In the genomic region with DNA sequence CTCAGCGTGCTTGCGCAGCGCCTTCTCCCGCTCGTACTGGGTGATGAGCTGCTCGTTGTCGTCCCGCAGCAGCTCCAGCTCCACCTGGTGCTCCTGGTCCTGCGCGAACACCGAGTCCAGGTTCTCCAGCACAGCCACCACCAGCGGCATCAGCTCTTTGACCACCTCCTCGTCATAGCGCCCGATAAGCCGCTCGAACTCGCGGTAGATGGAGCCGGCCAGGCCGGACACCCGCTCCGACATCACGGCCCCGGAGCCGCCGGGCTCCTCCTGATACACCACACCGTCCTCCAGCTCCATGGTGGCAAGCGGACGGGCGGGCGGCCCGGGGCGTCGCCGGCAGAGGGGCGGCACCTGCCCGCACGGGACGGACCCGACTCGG, we compare ENCODE assay signal across 8 cellular contexts. TPM values are rescaled to one million over a fixed set of nuclear protein-coding genes. Genes with fewer than 3 reads are reported as not detected.
DNase-seq lines count a peak whose midpoint lies in the region; ATAC-seq and TF ChIP-seq lines count a peak whose summit lies in the region.

No MANE protein-coding gene starts in this region.

- peaks cover 26% of the 10 kb centered on the region for H3K4me1 ChIP-seq in HAP-1
- peaks cover 22% of the 10 kb centered on the region for H3K4me1 ChIP-seq in MM.1S (ENCODE audit: low read length)
- peaks cover 0 to 5% of the 10 kb centered on the region in 2 donors for H3K4me1 ChIP-seq in aorta (ENCODE audit: control insufficient read depth in 1 of 2, insufficient read depth in 2 of 2, low read length in 2 of 2)

- H3K36me3 ChIP-seq in HAP-1 (replicated peaks) (no peaks in the 10 kb centered on the region), MM.1S (replicated peaks; ENCODE audit: insufficient read depth, low read length) (no peaks in the 10 kb centered on the region), neural cell (ENCODE audit: insufficient read depth, low read length) (no peaks in the 10 kb centered on the region), aorta (ENCODE audit: control insufficient read depth in 1 of 2, insufficient read depth in 2 of 2, low read length in 1 of 2) (no peaks in the 10 kb centered on the region)

- peak; percentile 28 for TF ChIP-seq RAD21 in neural cell (conservative IDR thresholded peaks at IDR 0.05)

- CTCF ChIA-PET in activated CD8-positive, alpha-beta T cell treated with anti-CD3 and anti-CD28 coated beads, Interleukin-2, amount 10 ng/mL, durations not matched to agents 7 days and 5 days (lab: Charles Lee), result interaction anchor here (0.8 to 4.3 kb wide), 4 partner anchors 33 to 121 kb away, joined by 3 to 26 read pairs (median 3); a partner anchor contains a TSS

- H3K4me3 ChIP-seq in HAP-1, result peak overlapping the region; percentile 90
- peak overlapping the region; percentile 99 for H3K4me3 ChIP-seq in MM.1S (ENCODE audit: low read length)
- H3K4me3 ChIP-seq in neural cell (ENCODE audit: low read length), result peak overlapping the region; percentile 99
- peak overlapping the region; percentile 50 to 97 for H3K4me3 ChIP-seq in aorta (ENCODE audit: low read length in 2 of 2)

- H3K27me3 Mint-ChIP-seq in activated CD8-positive, alpha-beta T cell treated with anti-CD3 and anti-CD28 coated beads, Interleukin-2, amount 10 ng/mL, durations not matched to agents 7 days and 5 days (ENCODE audit: low read depth), result no peaks in the 10 kb centered on the region

- H3F3A ChIP-seq in MM.1S (ENCODE audit: insufficient read depth, low read length) (peaks cover 28% of the 10 kb centered on the region), neural cell (ENCODE audit: insufficient read depth, low read length, poor library complexity, severe bottlenecking) (no peaks in the 10 kb centered on the region)

- no peaks in the 10 kb centered on the region for H3K36me3 Mint-ChIP-seq in activated CD8-positive, alpha-beta T cell treated with anti-CD3 and anti-CD28 coated beads, Interleukin-2, amount 10 ng/mL, durations not matched to agents 7 days and 5 days (ENCODE audit: low read depth)

- H3K79me2 ChIP-seq in MM.1S (ENCODE audit: low read length), result peaks cover 52% of the 10 kb centered on the region
- peaks cover 39% of the 10 kb centered on the region for H3K79me2 ChIP-seq in neural cell (replicated peaks; ENCODE audit: insufficient read depth, low read length)

- H3K9me2 ChIP-seq in MM.1S (replicated peaks; ENCODE audit: insufficient read depth, low read length) (no peaks in the 10 kb centered on the region), neural cell (ENCODE audit: insufficient read depth, low read length) (no peaks in the 10 kb centered on the region)

- H3K4me2 ChIP-seq in MM.1S (ENCODE audit: low read depth, low read length) (peak overlapping the region; percentile 70; the same call in 1 of the 2 replicates), neural cell (ENCODE audit: low read length) (no peak overlapping the region)

- H3K9me3 Mint-ChIP-seq in activated CD8-positive, alpha-beta T cell treated with anti-CD3 and anti-CD28 coated beads, Interleukin-2, amount 10 ng/mL, durations not matched to agents 7 days and 5 days (ENCODE audit: insufficient read depth), result no peaks in the 10 kb centered on the region

- POLR2A ChIA-PET in activated CD8-positive, alpha-beta T cell treated with anti-CD3 and anti-CD28 coated beads, Interleukin-2, amount 10 ng/mL, durations not matched to agents 7 days and 5 days (lab: Charles Lee), result interaction anchor here (0.6 to 2.2 kb wide), 17 partner anchors 9 to 297 kb away, joined by 3 to 17 read pairs (median 5); a partner anchor contains a TSS

- in situ Hi-C loops in HAP-1 (cut with MboI; ENCODE audit: low sequenced_read_pairs), result no loop called here

- H3K27me3 ChIP-seq in HAP-1 (ENCODE audit: low read depth), result no peaks in the 10 kb centered on the region
- H3K27me3 ChIP-seq in MM.1S (replicated peaks; ENCODE audit: insufficient read depth, low read length), result no peaks in the 10 kb centered on the region
- no peaks in the 10 kb centered on the region for H3K27me3 ChIP-seq in neural cell (ENCODE audit: insufficient read depth, low read depth, low read length)
- no peaks in the 10 kb centered on the region for H3K27me3 ChIP-seq in aorta (ENCODE audit: control insufficient read depth in 1 of 2, insufficient read depth in 2 of 2, low read length in 1 of 2)

- H3K27ac ChIP-seq in MM.1S (ENCODE audit: low read length) (peak overlapping the region; percentile 90), neural cell (ENCODE audit: low read length) (peak overlapping the region; percentile 93), aorta (ENCODE audit: low read depth in 1 of 2, low read length in 2 of 2) (peak overlapping the region; percentile 94 to 96)

- intact Hi-C loops in aorta (cut with DNase I), result loop anchor here (2.0 to 5.0 kb wide), 2 partner anchors 32 to 47 kb away; a partner anchor contains a TSS

- TF ChIP-seq EP300 in neural cell (conservative IDR thresholded peaks at IDR 0.05; ENCODE audit: poor library complexity, severe bottlenecking), result no peak

- H3K9ac ChIP-seq in MM.1S (ENCODE audit: low read length), result peak overlapping the region; percentile 95
- H3K9ac ChIP-seq in neural cell (ENCODE audit: low read length), result peak overlapping the region; percentile 96

- H3K27ac Mint-ChIP-seq in activated CD8-positive, alpha-beta T cell treated with anti-CD3 and anti-CD28 coated beads, Interleukin-2, amount 10 ng/mL, durations not matched to agents 7 days and 5 days, result peak overlapping the region; percentile 98

- peak; percentile 52 to 62 for DNase-seq in NCI-H2081 (lab: John Stamatoyannopoulos, UW)
- DNase-seq in NCI-H2081 treated with DMSO at 0.1 percent for 48 hours (lab: John Stamatoyannopoulos, UW), result no peak
- no peak for DNase-seq in HAP-1 (ENCODE audit: low spot score in 2 of 2)
- DNase-seq in MM.1S, result peak; percentile 52
- DNase-seq in activated CD8-positive, alpha-beta T cell treated with anti-CD3 and anti-CD28 coated beads, Interleukin-2, amount 10 ng/mL, durations not matched to agents 7 days and 5 days, result peak; percentile 64
- peak; percentile 23 for DNase-seq in fibroblast of peridontal ligament (ENCODE audit: extremely low read depth)
- no peak for DNase-seq in aorta

- H4K20me1 ChIP-seq in MM.1S (ENCODE audit: insufficient read depth, low read length) (no peaks in the 10 kb centered on the region; the same call in 1 of the 2 replicates), neural cell (ENCODE audit: insufficient read depth) (no peaks in the 10 kb centered on the region)

- H2AFZ ChIP-seq in MM.1S (ENCODE audit: low read length) (peak overlapping the region; percentile 85), neural cell (ENCODE audit: low read depth, low read length) (peak overlapping the region; percentile 73)

- no peaks in the 10 kb centered on the region for H3K9me3 ChIP-seq in HAP-1
- no peaks in the 10 kb centered on the region for H3K9me3 ChIP-seq in MM.1S (replicated peaks; ENCODE audit: insufficient read depth, low read length)
- no peaks in the 10 kb centered on the region for H3K9me3 ChIP-seq in neural cell (ENCODE audit: low read length)
- no peaks in the 10 kb centered on the region for H3K9me3 ChIP-seq in aorta (ENCODE audit: control insufficient read depth, low read length)

- WGBS in aorta, 2 donors, result 0 to 1% methylated on average over 28 to 42 of the region's 42 CpGs

- peak; percentile 42 for ATAC-seq in activated CD8-positive, alpha-beta T cell treated with anti-CD3 and anti-CD28 coated beads, Interleukin-2, amount 10 ng/mL, durations not matched to agents 7 days and 5 days
- peak; percentile 9 for ATAC-seq in aorta (ENCODE audit: low FRiP score)

- H3K4me3 Mint-ChIP-seq in activated CD8-positive, alpha-beta T cell treated with anti-CD3 and anti-CD28 coated beads, Interleukin-2, amount 10 ng/mL, durations not matched to agents 7 days and 5 days, result peak overlapping the region; percentile 88

- no peak for TF ChIP-seq CTCF in MM.1S (IDR thresholded peaks at IDR 0.05; ENCODE audit: low read length)
- no peak for TF ChIP-seq CTCF in neural cell (IDR thresholded peaks at IDR 0.05; ENCODE audit: poor library complexity, severe bottlenecking)

- H3K4me1 Mint-ChIP-seq in activated CD8-positive, alpha-beta T cell treated with anti-CD3 and anti-CD28 coated beads, Interleukin-2, amount 10 ng/mL, durations not matched to agents 7 days and 5 days (ENCODE audit: low read depth), result peaks cover 51% of the 10 kb centered on the region

TF ChIP-seq in neural cell, 6 proteins besides CTCF, POLR2A, EP300 and RAD21 (continues in another document):
- TF ChIP-seq MXI1 (conservative IDR thresholded peaks at IDR 0.05; ENCODE audit: poor library complexity, severe bottlenecking) (peak; percentile 60), EZH2 (IDR thresholded peaks at IDR 0.05; ENCODE audit: borderline replicate concordance, insufficient read depth, low read length, poor library complexity, severe bottlenecking) (no peak)

RNA-seq across cellular contexts. Expression of a gene that starts 0.3 kb away (rescaled TPM):
- total RNA-seq in activated CD8-positive, alpha-beta T cell treated with anti-CD3 and anti-CD28 coated beads, Interleukin-2, amount 10 ng/mL, durations not matched to agents 7 days and 5 days, result 10 to 100 TPM; 39.2 to 42.1 TPM
- polyA plus RNA-seq in neural cell, result 189 and 201 TPM in 2 replicates
- polyA minus RNA-seq in neural cell, result 430 and 440 TPM in 2 replicates
- total RNA-seq in aorta, result 100 to 1,000 TPM; 137 to 151 TPM
- polyA plus RNA-seq in aorta, result 10 to 100 TPM; 20.7 to 33.8 TPM

RNA-seq across cellular contexts. Expression of a gene that starts 33.0 kb away (rescaled TPM):
- 100 to 1,000 TPM; 148 to 150 TPM for total RNA-seq in activated CD8-positive, alpha-beta T cell treated with anti-CD3 and anti-CD28 coated beads, Interleukin-2, amount 10 ng/mL, durations not matched to agents 7 days and 5 days
- polyA plus RNA-seq in neural cell, result 224 and 262 TPM in 2 replicates
- polyA minus RNA-seq in neural cell, result 42.9 and 48.0 TPM in 2 replicates
- 10 to 100 TPM; 24.5 to 42.3 TPM for total RNA-seq in aorta
- 10 to 100 TPM; 30.5 to 34.8 TPM for polyA plus RNA-seq in aorta

RNA-seq across cellular contexts. Expression of a gene that starts 45.9 kb away (rescaled TPM):
- 100 to 1,000 TPM; 502 to 542 TPM for total RNA-seq in activated CD8-positive, alpha-beta T cell treated with anti-CD3 and anti-CD28 coated beads, Interleukin-2, amount 10 ng/mL, durations not matched to agents 7 days and 5 days
- polyA plus RNA-seq in neural cell (127 and 133 TPM in 2 replicates), aorta (100 to 1,000 TPM; 838 to 992 TPM)
- 15.1 and 33.2 TPM in 2 replicates for polyA minus RNA-seq in neural cell
- total RNA-seq in aorta, result 100 to 1,000 TPM; 306 to 366 TPM

Comparison
In these comparisons a context has a peak if more than half of its experiments do, and no peak if none do; other contexts are left out.
1. DNase-seq: peak in NCI-H2081 (2 of 2), MM.1S (single experiment), activated CD8-positive, alpha-beta T cell treated with anti-CD3 and anti-CD28 coated beads, Interleukin-2, amount 10 ng/mL, durations not matched to agents 7 days and 5 days (single experiment) and fibroblast of peridontal ligament (single experiment); none in NCI-H2081 treated with DMSO at 0.1 percent for 48 hours (single experiment), HAP-1 (0 of 2) and aorta (0 of 2).
2. Peak in every context shown above with its lines, with median percentiles within 50 percentile points of each other: H3K4me3 ChIP-seq and H3K27ac ChIP-seq.